Comparison of ENCODE assay signal across 8 cellular contexts in the genomic region with DNA sequence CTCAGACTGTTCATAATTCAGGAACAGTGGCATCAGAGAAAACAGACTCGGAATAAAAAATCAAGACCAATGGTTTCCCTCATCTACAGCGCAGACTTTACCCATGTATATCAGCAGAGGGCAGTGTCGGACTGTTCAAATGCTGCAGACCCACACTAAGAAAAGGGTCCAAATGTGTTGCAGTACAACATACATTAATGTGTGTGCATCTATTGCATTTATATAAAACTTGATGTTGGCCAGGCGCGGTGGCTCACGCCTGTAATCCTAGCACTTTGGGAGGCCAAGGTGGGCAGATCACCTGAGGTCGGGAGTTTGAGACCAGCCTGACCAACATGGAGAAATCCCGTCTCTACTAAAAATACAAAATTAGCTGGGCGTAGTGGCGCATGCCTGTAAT. TPM values are rescaled to one million over a fixed set of nuclear protein-coding genes. Genes with fewer than 3 reads are reported as not detected.
DNase-seq lines count a peak whose midpoint lies in the region; ATAC-seq, FAIRE-seq and TF ChIP-seq lines count a peak whose summit lies in the region.
"Not testable (repeated sequence)": the region's sequence is repeated elsewhere in the genome, so short reads cannot be mapped to it uniquely, and the experiment has no call there.

No MANE protein-coding gene starts in this region.

- peaks cover 21% of the 10 kb centered on the region for H3K4me1 Mint-ChIP-seq in activated T-cell treated with anti-CD3 and anti-CD28 coated beads, Interleukin-2, amount 50 U/mL, for 4 hours (ENCODE audit: low read depth)

- not testable (repeated sequence) for H3K27me3 Mint-ChIP-seq in activated T-cell treated with anti-CD3 and anti-CD28 coated beads, Interleukin-2, amount 50 U/mL, for 4 hours (ENCODE audit: low read depth)

- H3K9me3 Mint-ChIP-seq in activated T-cell treated with anti-CD3 and anti-CD28 coated beads, Interleukin-2, amount 50 U/mL, for 4 hours, result not testable (repeated sequence)

- not testable (repeated sequence) for H3K4me3 Mint-ChIP-seq in activated T-cell treated with anti-CD3 and anti-CD28 coated beads, Interleukin-2, amount 50 U/mL, for 4 hours

- H3F3A ChIP-seq in smooth muscle cell (ENCODE audit: low read depth), result peaks cover 79% of the 10 kb centered on the region

- H3K9ac ChIP-seq in endocrine pancreas (ENCODE audit: control insufficient read depth, insufficient read depth, low read length); smooth muscle cell (ENCODE audit: low read depth): not testable (repeated sequence)

- H3K36me3 ChIP-seq in endocrine pancreas (ENCODE audit: control insufficient read depth, insufficient read depth, low read length), result not testable (repeated sequence)
- peaks cover 44% of the 10 kb centered on the region for H3K36me3 ChIP-seq in smooth muscle cell (ENCODE audit: low read depth)

- peaks cover 86% of the 10 kb centered on the region for H3K79me2 ChIP-seq in smooth muscle cell (ENCODE audit: low read depth)

- H2AFZ ChIP-seq in smooth muscle cell (ENCODE audit: low read depth), result not testable (repeated sequence)

- H3K27me3 ChIP-seq in AG04450 (ENCODE audit: control insufficient read depth, insufficient read depth, low read length); endocrine pancreas (ENCODE audit: control insufficient read depth, insufficient read depth, low read length); smooth muscle cell (ENCODE audit: low read depth): not testable (repeated sequence)

- POLR2A ChIA-PET in AG04450 (lab: Yijun Ruan, JAX), result interaction anchor here (0.8 to 1.4 kb wide), 2 partner anchors 15 to 35 kb away, joined by 3 read pairs; no protein-coding TSS in a partner anchor

- peaks cover 48% of the 10 kb centered on the region for H3K36me3 Mint-ChIP-seq in activated T-cell treated with anti-CD3 and anti-CD28 coated beads, Interleukin-2, amount 50 U/mL, for 4 hours (ENCODE audit: insufficient read depth)

- CTCF ChIA-PET in AG04450 (lab: Charles Lee), result interaction anchor here (0.6 to 7.3 kb wide), 40 partner anchors 8 to 668 kb away, joined by 3 to 111 read pairs (median 4); no protein-coding TSS in a partner anchor

- FAIRE-seq in GM18507 (lab: Jason Lieb, UNC), result peak; percentile 73

- not testable (repeated sequence) for DNase-seq in AG04450 (ENCODE audit: low read depth, low spot score); smooth muscle cell (lab: John Stamatoyannopoulos, UW; ENCODE audit: unreplicated experiment)
- DNase-seq in GM18507 (ENCODE audit: extremely low spot score, insufficient read length, low read depth), result peak; percentile 15
- DNase-seq in NCI-H146 treated with DMSO at 0.1 percent for 48 hours (lab: John Stamatoyannopoulos, UW; ENCODE audit: unreplicated experiment), result peak; percentile 9
- peak; percentile 38 for DNase-seq in SIG-M5 treated with dmso at 0.1 percent for 504 hours (lab: John Stamatoyannopoulos, UW; ENCODE audit: unreplicated experiment)
- peak; percentile 31 for DNase-seq in activated T-cell treated with anti-CD3 and anti-CD28 coated beads, Interleukin-2, amount 50 U/mL, for 4 hours
- peak; percentile 86 for DNase-seq in left kidney (ENCODE audit: low read depth, low spot score)

- H3K4me2 ChIP-seq in smooth muscle cell, result peak overlapping the region; percentile 52

- peak; percentile 70 for TF ChIP-seq CTCF in AG04450 (IDR thresholded peaks at IDR 0.05; ENCODE audit: low read depth, low read length)
- peak; percentile 65 for TF ChIP-seq CTCF in smooth muscle cell (IDR thresholded peaks at IDR 0.05; ENCODE audit: borderline replicate concordance, insufficient read depth, poor library complexity, severe bottlenecking)

- 94% methylated on average over 10 of the region's 10 CpGs for WGBS in smooth muscle cell (ENCODE audit: low lambda C conversion rate)

- H3K4me1 ChIP-seq in endocrine pancreas (ENCODE audit: control insufficient read depth, insufficient read depth, low read length) (peaks cover 16% of the 10 kb centered on the region), smooth muscle cell (ENCODE audit: low read depth) (peaks cover 14% of the 10 kb centered on the region)

- H4K20me1 ChIP-seq in smooth muscle cell (ENCODE audit: low read depth), result peaks cover 100% of the 10 kb centered on the region

- H3K9me3 ChIP-seq in AG04450 (ENCODE audit: control insufficient read depth, insufficient read depth, low read length); endocrine pancreas (ENCODE audit: control insufficient read depth, low read length); smooth muscle cell (replicated peaks; ENCODE audit: low read depth): not testable (repeated sequence)

- peak in 1 of 2 donors; percentile 36 for ATAC-seq in activated T-cell treated with anti-CD3 and anti-CD28 coated beads, Interleukin-2, amount 50 U/mL, for 4 hours

- peak overlapping the region; percentile 72 for H3K27ac ChIP-seq in AG04450 (ENCODE audit: low read depth, low read length)
- peak overlapping the region; percentile 86 for H3K27ac ChIP-seq in smooth muscle cell (ENCODE audit: low read depth)

- H3K4me3 ChIP-seq in AG04450 (ENCODE audit: low read depth, low read length); smooth muscle cell: not testable (repeated sequence)
- peak overlapping the region; percentile 54 for H3K4me3 ChIP-seq in endocrine pancreas (ENCODE audit: control insufficient read depth, insufficient read depth, low read length)

RNA-seq across cellular contexts. Expression of gene ANXA2, which starts 38.0 kb away (rescaled TPM):
- polyA plus RNA-seq in AG04450 (2011; rRNA removed), result 4,288 and 4,537 TPM in 2 replicates
- polyA minus RNA-seq in AG04450 (2011; rRNA and poly(A)+ RNA removed), result 3,312 and 3,619 TPM in 2 replicates
- 100 to 1,000 TPM in 1 of 3 donors, 10 to 100 TPM in 2; 60.6 to 104 (median 75.1) TPM for total RNA-seq in activated T-cell treated with anti-CD3 and anti-CD28 coated beads, Interleukin-2, amount 50 U/mL, for 4 hours
- 2,380 and 2,477 TPM in 2 replicates for total RNA-seq in smooth muscle cell
- polyA plus RNA-seq in smooth muscle cell, result 2,665 and 3,194 TPM in 2 replicates

Comparison
In these comparisons a context has a peak if more than half of its experiments do, and no peak if none do; other contexts are left out.
1. RNA of gene ANXA2, which starts 38.0 kb away (total RNA-seq): 2,380 to 2,477 TPM in smooth muscle cell; 60.6 to 104 TPM in activated T-cell treated with anti-CD3 and anti-CD28 coated beads, Interleukin-2, amount 50 U/mL, for 4 hours; every median in the first group is over 10 times any median in the second.